12 cellular contexts compared by ENCODE assay signal in genomic region chr16:4388275-4389021, GRCh38. TPM values are rescaled to one million over a fixed set of nuclear protein-coding genes. Genes with fewer than 3 reads are reported as not detected.
A peak's percentile ranks its signal among the peaks of the same experiment; 100 is the strongest.
DNase-seq lines count a peak whose midpoint lies in the region; ATAC-seq, FAIRE-seq and TF ChIP-seq lines count a peak whose summit lies in the region.
"Had no signal": no experiment of that assay in that cellular context is flagged by ENCODE, and none has a peak within 500 bp of the region (broad histone marks: within the 10 kb centered on the region; RNA-seq: fewer than 3 reads in every experiment).

No MANE protein-coding gene starts in this region.

- H3K27me3 ChIP-seq in left lung (no peaks in the 10 kb centered on the region), tibial nerve (no peaks in the 10 kb centered on the region), HepG2 (ENCODE audit: control insufficient read depth in 1 of 2, insufficient read depth in 2 of 2, low read length in 2 of 2) (no peaks in the 10 kb centered on the region)
- H3K27me3 ChIP-seq: neutrophil had no signal

- TF ChIP-seq CTCF in HFFc6 (IDR thresholded peaks at IDR 0.05) (no peak), left lung (IDR thresholded peaks at IDR 0.05) (no peak), tibial nerve (IDR thresholded peaks at IDR 0.05) (no peak), HepG2 (CRISPR knock-in tag; IDR thresholded peaks at IDR 0.05) (no peak)

- peaks cover 6 to 7% of the 10 kb centered on the region in 2 donors for H3K4me1 ChIP-seq in left lung
- H3K4me1 ChIP-seq in tibial nerve, result peaks cover 0 to 97% (median 48%) of the 10 kb centered on the region in 4 donors
- H3K4me1 ChIP-seq in HepG2 (ENCODE audit: insufficient read depth, low read length), result peaks cover 20% of the 10 kb centered on the region

- no peaks in the 10 kb centered on the region for H3K79me2 ChIP-seq in HepG2 (ENCODE audit: insufficient read depth, low read length)

- H3K36me3 ChIP-seq in left lung (peaks cover 0 to 99% of the 10 kb centered on the region in 2 donors), tibial nerve (peaks cover 0 to 80% (median 0%) of the 10 kb centered on the region in 3 donors), HepG2 (replicated peaks in 1 of 2; ENCODE audit: control insufficient read depth in 1 of 2, insufficient read depth in 2 of 2, low read length in 2 of 2) (peaks cover 0 to 4% of the 10 kb centered on the region in 2 experiments; a peak in 2 of 5 replicates)

- in situ Hi-C loops in HepG2 (cut with HindIII; ENCODE audit: extremely low pct_ligation_motif_present, low pct_unique_long_range_greater_than_20kb), result loop anchor here (5.0 kb wide), 1 partner anchor 36 kb away; the partner anchor contains the start of gene PAM16

- H3K9me3 ChIP-seq in left lung, result no peaks in the 10 kb centered on the region
- no peaks in the 10 kb centered on the region for H3K9me3 ChIP-seq in tibial nerve
- no peaks in the 10 kb centered on the region for H3K9me3 ChIP-seq in HepG2 (ENCODE audit: low read length)
- H3K9me3 ChIP-seq: neutrophil had no signal

- POLR2A ChIA-PET in HepG2 (lab: Yijun Ruan, JAX), result interaction anchor here (1.5 kb wide), 1 partner anchor 18 kb away, joined by 4 read pairs; the partner anchor contains the start of gene VASN

- peaks cover 33% of the 10 kb centered on the region for H3K27me3 Mint-ChIP-seq in HFFc6 (ENCODE audit: insufficient read depth)

- CTCF ChIA-PET in HepG2 (lab: Yijun Ruan, JAX; ENCODE audit: low intra/inter-chr PET ratio, low total read pairs), result no interaction called here

- no TSS peak for BruUV-seq in HepG2 (replicated peaks; lab: Mats Ljungman, UMichigan)

- TF ChIP-seq RAD21 in HepG2 (CRISPR knock-in tag; IDR thresholded peaks at IDR 0.05), result no peak

- TF ChIP-seq EP300 in tibial nerve (IDR thresholded peaks at IDR 0.05) (no peak), HepG2 (IDR thresholded peaks at IDR 0.05; ENCODE audit: low read depth in 2 of 2, low read length in 2 of 2) (no peak), HepG2 (CRISPR knock-in tag; IDR thresholded peaks at IDR 0.05; ENCODE audit: borderline replicate concordance) (no peak)

- H3K4me1 Mint-ChIP-seq in HFFc6 (ENCODE audit: low read depth), result peaks cover 66% of the 10 kb centered on the region

- TF ChIP-seq POLR2A in tibial nerve (IDR thresholded peaks at IDR 0.05), result no peak
- no peak for TF ChIP-seq POLR2A in HepG2 (IDR thresholded peaks at IDR 0.05; ENCODE audit: insufficient read depth in 1 of 2, low read depth in 2 of 2, low read length in 2 of 2)

- peaks cover 6% of the 10 kb centered on the region; the same call in 1 of the 2 replicates for H3K9me3 Mint-ChIP-seq in HFFc6
- H3K9me3 Mint-ChIP-seq: T-helper 2 cell treated with Interferon-gamma antibody and Interleukin-4, amounts not matched to agents 5 μg/mL and 100 μg/mL, for 36 hours had no signal

- no peaks in the 10 kb centered on the region for H3K36me3 Mint-ChIP-seq in HFFc6 (ENCODE audit: low read depth)

- H3K27ac Mint-ChIP-seq in HFFc6, result peak overlapping the region; percentile 64
- H3K27ac Mint-ChIP-seq: T-helper 2 cell treated with Interferon-gamma antibody and Interleukin-4, amounts not matched to agents 5 μg/mL and 100 μg/mL, for 36 hours had no signal

- H3K27ac ChIP-seq in cingulate gyrus (ENCODE audit: low read depth, low read length) (peak overlapping the region; percentile 75), left lung (peak overlapping the region; percentile 4 to 41), tibial nerve (peak overlapping the region; percentile 28 to 85 (median 54)), HepG2 (ENCODE audit: extremely low read length, insufficient read depth, low read length) (no peak overlapping the region)
- H3K27ac ChIP-seq: epithelial cell of prostate, neutrophil had no signal

- intact Hi-C loops in left lung (cut with DNase I), result no loop called here
- intact Hi-C loops in HepG2 (cut with micrococcal nuclease; ENCODE audit: unreplicated experiment), result no loop called here

- H3K9ac ChIP-seq in HepG2 (ENCODE audit: insufficient read depth, low read depth, low read length), result no peak overlapping the region

- no peak overlapping the region for H3K4me3 ChIP-seq in left lung
- H3K4me3 ChIP-seq in tibial nerve, result no peak overlapping the region
- no peak overlapping the region for H3K4me3 ChIP-seq in HepG2 (replicated peaks in 1 of 3; ENCODE audit: insufficient read depth in 1 of 3, low read depth in 2 of 3, low read length in 3 of 3)

- H3K4me3 Mint-ChIP-seq in HFFc6, result peak overlapping the region; percentile 34; the same call in 1 of the 2 replicates
- H3K4me3 Mint-ChIP-seq: T-helper 2 cell treated with Interferon-gamma antibody and Interleukin-4, amounts not matched to agents 5 μg/mL and 100 μg/mL, for 36 hours had no signal

- DNase-seq in HFFc6 (peak; percentile 48), left lung (no peak), tibial nerve (ENCODE audit: low spot score in 2 of 2) (no peak), HepG2 (ENCODE audit: low spot score) (no peak), cortex of kidney (lab: John Stamatoyannopoulos, UW) (no peak)
- DNase-seq in activated CD4-positive, alpha-beta T cell treated with anti-CD3 and anti-CD28 coated beads for 1 hour, result no peak
- DNase-seq: stimulated activated CD4-positive, alpha-beta T cell treated with anti-CD3 and anti-CD28 coated beads, Interleukin-4, amount 100 ng/mL, for 24 hours had no signal

- H2AFZ ChIP-seq in HepG2 (ENCODE audit: low read length), result no peak overlapping the region

- ATAC-seq in left lung (no peak), HepG2 (no peak), GM18519 (IDR thresholded peaks at IDR 0.05; ENCODE audit: low FRiP score, unreplicated experiment) (no peak)

- peaks cover 5% of the 10 kb centered on the region for H4K20me1 ChIP-seq in HepG2 (ENCODE audit: insufficient read depth, low read length)

- WGBS in tibial nerve, 2 donors, result 66 to 69% methylated on average over 14 to 17 of the region's 19 CpGs
- 96% methylated on average over 3 of the region's 19 CpGs for WGBS in HepG2 (ENCODE audit: low lambda C conversion rate)

- FAIRE-seq in HepG2 (lab: Jason Lieb, UNC), result no peak

- H3K4me2 ChIP-seq in HepG2 (ENCODE audit: low read depth, low read length), result no peak overlapping the region

RNA-seq across cellular contexts. Expression of gene VASN, which starts 16.8 kb away (rescaled TPM):
- 100 to 1,000 TPM in 4 of 6 experiments, 10 to 100 TPM in 2; 92.0 to 131 (median 103) TPM for total RNA-seq in HFFc6 (2021; fragmentation: NEBNext Ultra II Directional; extraction: Animal tissue kit (Norgen Biotek cat#: 25700))
- total RNA-seq in left lung, result 10 to 100 TPM; 24.5 to 28.3 TPM
- total RNA-seq in tibial nerve, result 10 to 100 TPM; 31.0 to 58.1 (median 32.9) TPM
- 6.9 and 18.2 TPM in 2 replicates for total RNA-seq in HepG2 (2016; rRNA removed; fragmentation: Illumina TruSeq; extraction: Trizol)
- 2.8 and 3.3 TPM in 2 replicates for total RNA-seq in HepG2 (2016; cell fraction: cytosol; rRNA removed; fragmentation: Illumina TruSeq; extraction: Trizol; ENCODE audit: low read depth)
- 5.9 and 17.8 TPM in 2 replicates for total RNA-seq in HepG2 (2016; cell fraction: insoluble cytoplasmic fraction; rRNA removed; fragmentation: Illumina TruSeq; extraction: Trizol)
- 5.8 and 6.6 TPM in 2 replicates for total RNA-seq in HepG2 (2016; cell fraction: membrane; rRNA removed; fragmentation: Illumina TruSeq; extraction: Trizol)
- 22.5 and 25.6 TPM in 2 replicates for total RNA-seq in HepG2 (2016; cell fraction: nucleus; rRNA removed; fragmentation: Illumina TruSeq; extraction: Trizol)
- polyA plus RNA-seq in HepG2 (2011; rRNA removed), result 8.4 and 15.5 TPM in 2 replicates
- polyA plus RNA-seq in HepG2 (2011; cell fraction: cytosol; rRNA removed), result 9.0 and 15.7 TPM in 2 replicates
- polyA plus RNA-seq in HepG2 (2011; cell fraction: nucleus; rRNA removed), result 47.1 and 58.1 TPM in 2 replicates
- 9.8 and 16.9 TPM in 2 replicates for polyA plus RNA-seq in HepG2 (2012)
- 2.3 and 2.6 TPM in 2 replicates for polyA plus RNA-seq in HepG2 (2016; cell fraction: cytosol; fragmentation: Illumina TruSeq; extraction: Trizol; ENCODE audit: low read depth)
- polyA plus RNA-seq in HepG2 (2016; cell fraction: insoluble cytoplasmic fraction; fragmentation: Illumina TruSeq; extraction: Trizol; ENCODE audit: low read depth), result 7.7 and 10.2 TPM in 2 replicates
- polyA plus RNA-seq in HepG2 (2016; cell fraction: membrane; fragmentation: Illumina TruSeq; extraction: Trizol; ENCODE audit: low read depth), result 3.1 and 4.1 TPM in 2 replicates
- polyA plus RNA-seq in HepG2 (2016; cell fraction: nucleus; fragmentation: Illumina TruSeq; extraction: Trizol; ENCODE audit: insufficient read depth, low read depth), result 40.8 and 43.4 TPM in 2 replicates
- polyA minus RNA-seq in HepG2 (2011; rRNA and poly(A)+ RNA removed; ENCODE audit: low replicate concordance), result 1.2 and 47.2 TPM in 2 replicates
- 18.8 and 21.5 TPM in 2 replicates for polyA minus RNA-seq in HepG2 (2011; cell fraction: cytosol; rRNA and poly(A)+ RNA removed)
- polyA minus RNA-seq in HepG2 (2011; cell fraction: nucleus; rRNA and poly(A)+ RNA removed), result 32.1 and 35.9 TPM in 2 replicates

RNA-seq across cellular contexts. Expression of gene CORO7, which starts 27.9 kb away (rescaled TPM):
- total RNA-seq in HFFc6 (2021; fragmentation: NEBNext Ultra II Directional; extraction: Animal tissue kit (Norgen Biotek cat#: 25700)), result 10 to 100 TPM; 12.1 to 20.9 (median 17.2) TPM
- total RNA-seq in left lung, result 10 to 100 TPM; 36.3 to 81.7 TPM
- total RNA-seq in tibial nerve, result 10 to 100 TPM; 27.8 to 77.4 (median 52.1) TPM
- 5.9 and 9.9 TPM in 2 replicates for total RNA-seq in HepG2 (2016; rRNA removed; fragmentation: Illumina TruSeq; extraction: Trizol)
- 5.5 and 8.0 TPM in 2 replicates for total RNA-seq in HepG2 (2016; cell fraction: cytosol; rRNA removed; fragmentation: Illumina TruSeq; extraction: Trizol; ENCODE audit: low read depth)
- total RNA-seq in HepG2 (2016; cell fraction: insoluble cytoplasmic fraction; rRNA removed; fragmentation: Illumina TruSeq; extraction: Trizol), result 4.0 and 11.9 TPM in 2 replicates
- 3.5 and 3.8 TPM in 2 replicates for total RNA-seq in HepG2 (2016; cell fraction: membrane; rRNA removed; fragmentation: Illumina TruSeq; extraction: Trizol)
- 13.2 and 15.4 TPM in 2 replicates for total RNA-seq in HepG2 (2016; cell fraction: nucleus; rRNA removed; fragmentation: Illumina TruSeq; extraction: Trizol)
- polyA plus RNA-seq in HepG2 (2011; rRNA removed), result 14.3 and 17.1 TPM in 2 replicates
- polyA plus RNA-seq in HepG2 (2011; cell fraction: cytosol; rRNA removed), result 2.7 and 6.4 TPM in 2 replicates
- 179 and 209 TPM in 2 replicates for polyA plus RNA-seq in HepG2 (2011; cell fraction: nucleus; rRNA removed)
- polyA plus RNA-seq in HepG2 (2012), result 9.1 and 11.1 TPM in 2 replicates
- 0.66 and 0.77 TPM in 2 replicates for polyA plus RNA-seq in HepG2 (2016; cell fraction: cytosol; fragmentation: Illumina TruSeq; extraction: Trizol; ENCODE audit: low read depth)
- 4.2 and 5.3 TPM in 2 replicates for polyA plus RNA-seq in HepG2 (2016; cell fraction: insoluble cytoplasmic fraction; fragmentation: Illumina TruSeq; extraction: Trizol; ENCODE audit: low read depth)
- polyA plus RNA-seq in HepG2 (2016; cell fraction: membrane; fragmentation: Illumina TruSeq; extraction: Trizol; ENCODE audit: low read depth), result 1.1 and 2.1 TPM in 2 replicates
- polyA plus RNA-seq in HepG2 (2016; cell fraction: nucleus; fragmentation: Illumina TruSeq; extraction: Trizol; ENCODE audit: insufficient read depth, low read depth), result 28.1 and 39.8 TPM in 2 replicates
- 26.6 and 27.6 TPM in 2 replicates for polyA minus RNA-seq in HepG2 (2011; rRNA and poly(A)+ RNA removed; ENCODE audit: low replicate concordance)
- 8.2 and 9.7 TPM in 2 replicates for polyA minus RNA-seq in HepG2 (2011; cell fraction: cytosol; rRNA and poly(A)+ RNA removed)
- 35.3 and 35.7 TPM in 2 replicates for polyA minus RNA-seq in HepG2 (2011; cell fraction: nucleus; rRNA and poly(A)+ RNA removed)

RNA-seq across cellular contexts. Expression of gene DNAJA3, which starts 37.2 kb away (rescaled TPM):
- 10 to 100 TPM; 40.8 to 54.4 (median 45.1) TPM for total RNA-seq in HFFc6 (2021; fragmentation: NEBNext Ultra II Directional; extraction: Animal tissue kit (Norgen Biotek cat#: 25700))
- total RNA-seq in left lung (10 to 100 TPM; 29.6 to 53.5 TPM), tibial nerve (10 to 100 TPM; 37.6 to 53.0 (median 49.2) TPM), HepG2 (2016; rRNA removed; fragmentation: Illumina TruSeq; extraction: Trizol) (75.3 and 77.0 TPM in 2 replicates)
- 25.0 and 28.5 TPM in 2 replicates for total RNA-seq in HepG2 (2016; cell fraction: cytosol; rRNA removed; fragmentation: Illumina TruSeq; extraction: Trizol; ENCODE audit: low read depth)
- 71.5 and 76.4 TPM in 2 replicates for total RNA-seq in HepG2 (2016; cell fraction: insoluble cytoplasmic fraction; rRNA removed; fragmentation: Illumina TruSeq; extraction: Trizol)
- total RNA-seq in HepG2 (2016; cell fraction: membrane; rRNA removed; fragmentation: Illumina TruSeq; extraction: Trizol), result 43.5 and 45.7 TPM in 2 replicates
- 42.9 and 52.3 TPM in 2 replicates for total RNA-seq in HepG2 (2016; cell fraction: nucleus; rRNA removed; fragmentation: Illumina TruSeq; extraction: Trizol)
- polyA plus RNA-seq in HepG2 (2011; rRNA removed), result 79.9 and 83.3 TPM in 2 replicates
- 73.4 and 79.2 TPM in 2 replicates for polyA plus RNA-seq in HepG2 (2011; cell fraction: cytosol; rRNA removed)
- polyA plus RNA-seq in HepG2 (2011; cell fraction: nucleus; rRNA removed), result 121 and 132 TPM in 2 replicates
- 51.0 and 51.3 TPM in 2 replicates for polyA plus RNA-seq in HepG2 (2012)
- polyA plus RNA-seq in HepG2 (2016; cell fraction: cytosol; fragmentation: Illumina TruSeq; extraction: Trizol; ENCODE audit: low read depth), result 9.0 and 9.9 TPM in 2 replicates
- polyA plus RNA-seq in HepG2 (2016; cell fraction: insoluble cytoplasmic fraction; fragmentation: Illumina TruSeq; extraction: Trizol; ENCODE audit: low read depth), result 60.7 and 69.6 TPM in 2 replicates
- polyA plus RNA-seq in HepG2 (2016; cell fraction: membrane; fragmentation: Illumina TruSeq; extraction: Trizol; ENCODE audit: low read depth), result 16.3 and 18.8 TPM in 2 replicates
- 95.3 and 101 TPM in 2 replicates for polyA plus RNA-seq in HepG2 (2016; cell fraction: nucleus; fragmentation: Illumina TruSeq; extraction: Trizol; ENCODE audit: insufficient read depth, low read depth)
- polyA minus RNA-seq in HepG2 (2011; rRNA and poly(A)+ RNA removed; ENCODE audit: low replicate concordance), result 68.2 and 70.0 TPM in 2 replicates
- polyA minus RNA-seq in HepG2 (2011; cell fraction: cytosol; rRNA and poly(A)+ RNA removed), result 33.7 and 41.2 TPM in 2 replicates
- polyA minus RNA-seq in HepG2 (2011; cell fraction: nucleus; rRNA and poly(A)+ RNA removed), result 60.1 and 62.8 TPM in 2 replicates

RNA-seq across cellular contexts. Expression of gene PAM16, which starts 37.3 kb away (rescaled TPM):
- total RNA-seq in HFFc6 (2021; fragmentation: NEBNext Ultra II Directional; extraction: Animal tissue kit (Norgen Biotek cat#: 25700)), result 10 to 100 TPM; 44.9 to 50.8 (median 46.1) TPM
- total RNA-seq in left lung (10 to 100 TPM; 26.2 to 44.6 TPM), tibial nerve (10 to 100 TPM; 45.1 to 95.1 (median 60.7) TPM), HepG2 (2016; rRNA removed; fragmentation: Illumina TruSeq; extraction: Trizol) (39.5 and 51.8 TPM in 2 replicates)
- 62.7 and 78.9 TPM in 2 replicates for total RNA-seq in HepG2 (2016; cell fraction: cytosol; rRNA removed; fragmentation: Illumina TruSeq; extraction: Trizol; ENCODE audit: low read depth)
- total RNA-seq in HepG2 (2016; cell fraction: insoluble cytoplasmic fraction; rRNA removed; fragmentation: Illumina TruSeq; extraction: Trizol), result 44.0 and 55.1 TPM in 2 replicates
- 48.0 and 59.1 TPM in 2 replicates for total RNA-seq in HepG2 (2016; cell fraction: membrane; rRNA removed; fragmentation: Illumina TruSeq; extraction: Trizol)
- 21.8 and 30.9 TPM in 2 replicates for total RNA-seq in HepG2 (2016; cell fraction: nucleus; rRNA removed; fragmentation: Illumina TruSeq; extraction: Trizol)
- 51.5 and 64.5 TPM in 2 replicates for polyA plus RNA-seq in HepG2 (2011; rRNA removed)
- 79.1 and 106 TPM in 2 replicates for polyA plus RNA-seq in HepG2 (2011; cell fraction: cytosol; rRNA removed)
- 59.7 and 63.8 TPM in 2 replicates for polyA plus RNA-seq in HepG2 (2011; cell fraction: nucleus; rRNA removed)
- 28.9 and 43.2 TPM in 2 replicates for polyA plus RNA-seq in HepG2 (2012)
- polyA plus RNA-seq in HepG2 (2016; cell fraction: cytosol; fragmentation: Illumina TruSeq; extraction: Trizol; ENCODE audit: low read depth), result 51.5 and 69.1 TPM in 2 replicates
- 31.2 and 31.7 TPM in 2 replicates for polyA plus RNA-seq in HepG2 (2016; cell fraction: insoluble cytoplasmic fraction; fragmentation: Illumina TruSeq; extraction: Trizol; ENCODE audit: low read depth)
- polyA plus RNA-seq in HepG2 (2016; cell fraction: membrane; fragmentation: Illumina TruSeq; extraction: Trizol; ENCODE audit: low read depth), result 35.5 and 47.0 TPM in 2 replicates
- polyA plus RNA-seq in HepG2 (2016; cell fraction: nucleus; fragmentation: Illumina TruSeq; extraction: Trizol; ENCODE audit: insufficient read depth, low read depth), result 70.3 and 85.7 TPM in 2 replicates
- 22.9 and 24.5 TPM in 2 replicates for polyA minus RNA-seq in HepG2 (2011; rRNA and poly(A)+ RNA removed; ENCODE audit: low replicate concordance)
- 13.2 and 17.4 TPM in 2 replicates for polyA minus RNA-seq in HepG2 (2011; cell fraction: cytosol; rRNA and poly(A)+ RNA removed)
- 12.3 and 12.9 TPM in 2 replicates for polyA minus RNA-seq in HepG2 (2011; cell fraction: nucleus; rRNA and poly(A)+ RNA removed)
